ENCODE assay signal across 29 cellular contexts in the genomic region with DNA sequence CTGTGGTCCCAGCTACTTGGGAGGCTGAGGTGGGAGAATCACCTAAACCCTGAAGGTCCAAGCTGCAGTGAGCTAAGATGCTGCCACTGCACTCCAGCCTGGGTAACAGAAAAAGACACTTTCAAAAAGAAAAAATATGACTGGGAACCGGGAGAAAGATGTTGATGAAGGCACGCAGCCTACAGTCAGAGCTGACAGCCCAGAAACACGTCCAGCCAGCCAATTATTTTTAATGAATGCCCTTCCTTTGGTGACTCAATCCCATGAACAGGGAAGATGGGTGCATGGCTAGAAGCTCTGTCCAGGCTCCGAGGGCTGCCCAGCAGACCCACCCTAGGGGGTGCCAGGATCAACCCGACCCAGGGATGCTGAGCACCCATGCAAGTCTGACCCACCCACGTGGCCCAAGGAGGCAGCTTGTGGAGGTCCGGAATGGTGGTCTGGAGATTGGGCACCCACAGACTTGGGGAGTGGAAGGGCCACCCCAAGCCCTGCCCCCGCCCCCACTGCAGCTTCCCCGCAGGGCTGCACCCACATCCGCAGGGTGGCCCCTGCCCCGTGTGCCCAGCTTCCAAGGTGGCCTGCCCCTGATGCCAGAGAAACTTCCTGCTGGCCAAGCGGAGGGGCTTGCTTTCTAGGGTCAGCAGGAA. TPM values are rescaled to one million over a fixed set of nuclear protein-coding genes. Genes with fewer than 3 reads are reported as not detected.
DNase-seq lines count a peak whose midpoint lies in the region; TF ChIP-seq lines count a peak whose summit lies in the region.
"Had no signal": no experiment of that assay in that cellular context is flagged by ENCODE, and none has a peak within 500 bp of the region (broad histone marks: within the 10 kb centered on the region; RNA-seq: fewer than 3 reads in every experiment).

No MANE protein-coding gene starts in this region.

- H3K27me3 ChIP-seq in GM23248 (replicated peaks; ENCODE audit: insufficient read depth) (no peaks in the 10 kb centered on the region), tibial artery (no peaks in the 10 kb centered on the region)
- H3K27me3 ChIP-seq: breast epithelium, thyroid gland had no signal

- WGBS in GM23248 (ENCODE audit: low coverage in 1 of 2, low lambda C conversion rate in 2 of 2, missing lambda C conversion rate in 2 of 2), 2 experiments, result 42 to 56% methylated on average over 9 to 11 of the region's 12 CpGs

- H3K27ac Mint-ChIP-seq in chondrocyte (ENCODE audit: unreplicated experiment) (no peak overlapping the region), nephron (peak overlapping the region in 2 of 3 experiments; percentile 43 to 65)
- H3K27ac Mint-ChIP-seq: activated CD4-positive, alpha-beta memory T cell treated with anti-CD3 and anti-CD28 coated beads for 36 hours; naive thymus-derived CD8-positive, alpha-beta T cell; stimulated activated naive CD8-positive, alpha-beta T cell treated with anti-CD3 and anti-CD28 coated beads, Interleukin-15, Interleukin-2, amounts not matched to agents 100 ng/mL and 50 ng/mL, for 24 hours had no signal

- peaks cover 2% of the 10 kb centered on the region for H3K36me3 Mint-ChIP-seq in chondrocyte (ENCODE audit: low read depth)
- H3K36me3 Mint-ChIP-seq in nephron (ENCODE audit: low read depth), result no peaks in the 10 kb centered on the region
- H3K36me3 Mint-ChIP-seq: activated CD4-positive, alpha-beta memory T cell treated with anti-CD3 and anti-CD28 coated beads for 36 hours had no signal

- DNase-seq in GM23248 (peak; percentile 59), chondrocyte (ENCODE audit: low spot score) (peak; percentile 77), tibial artery (peak in 1 of 2 donors; percentile 66), NCI-H446 (lab: John Stamatoyannopoulos, UW) (no peak), amygdala (lab: John Stamatoyannopoulos, UW) (no peak)
- no peak for DNase-seq in stimulated activated CD4-positive, alpha-beta T cell treated with anti-CD3 and anti-CD28 coated beads, Interleukin-1b, Interleukin-23, amount 100 ng/mL, for 48 hours
- DNase-seq: activated CD4-positive, alpha-beta memory T cell treated with anti-CD3 and anti-CD28 coated beads for 36 hours; activated CD4-positive, CD25-positive, alpha-beta regulatory T cell treated with anti-CD3 and anti-CD28 coated beads, Interleukin-2, amount 50 U/mL, for 72 hours; activated naive CD4-positive, alpha-beta T cell treated with anti-CD3 and anti-CD28 coated beads, Interleukin-2, amount 50 U/mL, for 16 hours; H7; KG1; NCI-H1105; NCI-H187 treated with DMSO at 0.1 percent for 48 hours; NCI-H2171 treated with DMSO at 0.1 percent for 48 hours; NCI-H526; PC-3; SHP77; stimulated activated CD4-positive, alpha-beta T cell treated with anti-CD3 and anti-CD28 coated beads, Interleukin-2, amount 100 ng/mL, for 24 hours; thyroid gland had no signal

- H3K27ac ChIP-seq in GM23248 (peak overlapping the region; percentile 76), tibial artery (peak overlapping the region; percentile 53 to 60)
- H3K27ac ChIP-seq: C4-2B, epithelial cell of prostate, HL-60, thyroid gland had no signal

- H3K27me3 Mint-ChIP-seq in chondrocyte (ENCODE audit: low read depth) (no peaks in the 10 kb centered on the region), nephron (ENCODE audit: low read depth) (peaks cover 15% of the 10 kb centered on the region)

- H3K4me1 ChIP-seq in GM23248 (ENCODE audit: insufficient read depth) (peaks cover 27% of the 10 kb centered on the region), tibial artery (peaks cover 0 to 54% (median 38%) of the 10 kb centered on the region in 4 donors)
- H3K4me1 ChIP-seq: breast epithelium had no signal

- no peak overlapping the region for H2AFZ ChIP-seq in GM23248

- intact Hi-C loops in tibial artery (cut with DNase I; ENCODE audit: low total_unique reads), result no loop called here

- no peaks in the 10 kb centered on the region for H4K20me1 ChIP-seq in GM23248 (ENCODE audit: insufficient read depth)

- H3K9me3 ChIP-seq in GM23248 (ENCODE audit: low read depth) (no peaks in the 10 kb centered on the region), tibial artery (no peaks in the 10 kb centered on the region)
- H3K9me3 ChIP-seq: thyroid gland had no signal

- TF ChIP-seq CTCF in chondrocyte (IDR thresholded peaks at IDR 0.05) (no peak), nephron (IDR thresholded peaks at IDR 0.05; ENCODE audit: unreplicated experiment in 3 of 3) (no peak), tibial artery (IDR thresholded peaks at IDR 0.05) (no peak)

- peaks cover 99% of the 10 kb centered on the region for H3K79me2 ChIP-seq in GM23248 (ENCODE audit: insufficient read depth)

- H3K36me3 ChIP-seq in GM23248 (ENCODE audit: low read depth), result no peaks in the 10 kb centered on the region
- no peaks in the 10 kb centered on the region for H3K36me3 ChIP-seq in tibial artery
- H3K36me3 ChIP-seq: breast epithelium, thyroid gland had no signal

- no peak overlapping the region for H3K4me2 ChIP-seq in GM23248 (ENCODE audit: unreplicated experiment)
- H3K4me2 ChIP-seq: smooth muscle cell had no signal

- H3K4me3 ChIP-seq in GM23248, result no peak overlapping the region
- H3K4me3 ChIP-seq in tibial artery, result no peak overlapping the region
- H3K4me3 ChIP-seq: breast epithelium, smooth muscle cell, thyroid gland had no signal

- 0 out of 2 replicates have a peak, but pooled peaks cover 8% of the 10 kb centered on the region for H3F3A ChIP-seq in GM23248 (ENCODE audit: insufficient read depth)

- H3K4me3 Mint-ChIP-seq in chondrocyte (ENCODE audit: unreplicated experiment) (no peak overlapping the region), nephron (no peak overlapping the region)
- H3K4me3 Mint-ChIP-seq: activated CD4-positive, alpha-beta memory T cell treated with anti-CD3 and anti-CD28 coated beads for 36 hours; naive thymus-derived CD8-positive, alpha-beta T cell; stimulated activated naive CD8-positive, alpha-beta T cell treated with anti-CD3 and anti-CD28 coated beads, Interleukin-15, Interleukin-2, amounts not matched to agents 100 ng/mL and 50 ng/mL, for 24 hours had no signal

- H3K9ac ChIP-seq in GM23248, result peak overlapping the region; percentile 64

- peaks cover 14% of the 10 kb centered on the region for H3K4me1 Mint-ChIP-seq in chondrocyte (ENCODE audit: low read depth)
- peaks cover 52% of the 10 kb centered on the region for H3K4me1 Mint-ChIP-seq in nephron
- H3K4me1 Mint-ChIP-seq: naive thymus-derived CD8-positive, alpha-beta T cell had no signal

- in situ Hi-C loops in GM23248 (cut with MboI), result no loop called here

- H3K9me2 ChIP-seq in GM23248 (ENCODE audit: insufficient read depth), result no peaks in the 10 kb centered on the region

- H3K9me3 Mint-ChIP-seq in chondrocyte (ENCODE audit: low read depth) (peaks cover 10% of the 10 kb centered on the region), nephron (peaks cover 10% of the 10 kb centered on the region)

RNA-seq across cellular contexts. Expression of gene ADAMTS2, which starts 51.0 kb away (rescaled TPM):
- 132 and 141 TPM in 2 replicates for total RNA-seq in GM23248 (2014; rRNA removed; shearing (Covaris generic))
- polyA plus RNA-seq in GM23248 (2016; fragmentation: Nextera tagmentation; extraction: Ambion mirVana), result 61.3 and 62.0 TPM in 2 replicates
- 17.9 to 93.2 TPM (median 91.2 TPM) in 3 replicates for total RNA-seq in chondrocyte
- total RNA-seq: activated CD4-positive, alpha-beta memory T cell treated with anti-CD3 and anti-CD28 coated beads for 36 hours; MCF 10A; naive thymus-derived CD8-positive, alpha-beta T cell; PC-3; T-helper 2 cell treated with Interferon-gamma antibody and Interleukin-4, amounts not matched to agents 100 ng/mL and 5 ng/mL, for 36 hours had no signal

Comparison
In these comparisons a context has a peak if more than half of its experiments do, and no peak if none do; other contexts are left out.
1. DNase-seq: peak in GM23248 (single experiment) and chondrocyte (single experiment); none in NCI-H446 (0 of 2), amygdala (0 of 56) and stimulated activated CD4-positive, alpha-beta T cell treated with anti-CD3 and anti-CD28 coated beads, Interleukin-1b, Interleukin-23, amount 100 ng/mL, for 48 hours (single experiment).